18 cellular contexts compared by ENCODE assay signal in the genomic region with DNA sequence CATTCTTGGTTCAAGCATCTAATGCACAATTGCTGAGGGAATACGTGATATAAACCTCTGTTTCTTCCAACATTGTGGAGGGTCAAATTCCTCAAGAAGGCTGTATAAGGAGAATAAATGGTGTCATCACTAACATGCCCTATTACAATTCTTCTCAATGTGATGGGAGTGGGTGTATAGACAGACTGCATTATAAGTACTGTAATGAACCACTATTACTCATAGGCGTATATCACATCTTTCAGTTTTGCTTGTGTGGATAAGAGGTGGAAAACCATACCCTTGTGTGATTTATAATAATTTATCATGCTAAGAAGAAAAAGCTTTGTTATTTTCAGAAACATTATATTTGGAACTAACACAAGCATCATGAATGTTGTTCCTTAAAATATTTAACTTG. TPM values are rescaled to one million over a fixed set of nuclear protein-coding genes. Genes with fewer than 3 reads are reported as not detected.
DNase-seq lines count a peak whose midpoint lies in the region; ATAC-seq, FAIRE-seq and TF ChIP-seq lines count a peak whose summit lies in the region.
"Had no signal": no experiment of that assay in that cellular context is flagged by ENCODE, and none has a peak within 500 bp of the region (broad histone marks: within the 10 kb centered on the region; RNA-seq: fewer than 3 reads in every experiment).

No MANE protein-coding gene starts in this region.

- no peak for DNase-seq in activated CD8-positive, alpha-beta T cell treated with anti-CD3 and anti-CD28 coated beads for 36 hours
- DNase-seq in activated CD8-positive, alpha-beta T cell treated with anti-CD3 and anti-CD28 coated beads, Interleukin-2, amount 10 ng/mL, durations not matched to agents 7 days and 5 days: no peak
- DNase-seq in astrocyte (ENCODE audit: low read depth): peak; percentile 3
- DNase-seq in stimulated activated naive CD8-positive, alpha-beta T cell treated with anti-CD3 and anti-CD28 coated beads, Interleukin-15, Interleukin-2, amounts not matched to agents 100 U/mL and 50 U/mL, for 24 hours: no peak
- no peak for DNase-seq in HepG2 (ENCODE audit: low spot score)
- DNase-seq: Calu3; CD8-positive, alpha-beta T cell; DMS79 treated with DMSO at 0.1 percent for 48 hours; GF-D8; GM23248; HCEC 1CT; IMR-90 had no signal

- no peak overlapping the region for H3K4me3 ChIP-seq in astrocyte (ENCODE audit: insufficient read depth, low read depth, low read length)
- no peak overlapping the region for H3K4me3 ChIP-seq in HepG2 (replicated peaks in 1 of 3; ENCODE audit: insufficient read depth in 1 of 3, low read depth in 2 of 3, low read length in 3 of 3)
- H3K4me3 ChIP-seq: BLaER1 treated with 17β-estradiol and CSF1 and Interleukin-3, amounts not matched to agents 10 nM and 100 nM; GM23248 had no signal

- no TSS peak for BruUV-seq in HepG2 (replicated peaks; lab: Mats Ljungman, UMichigan)

- TF ChIP-seq CTCF in activated CD8-positive, alpha-beta T cell treated with anti-CD3 and anti-CD28 coated beads for 36 hours (IDR thresholded peaks at IDR 0.05): no peak
- TF ChIP-seq CTCF in VCaP (conservative IDR thresholded peaks at IDR 0.05) (no peak), astrocyte (IDR thresholded peaks at IDR 0.05; ENCODE audit: insufficient read depth, low read depth, low read length) (no peak), HepG2 (CRISPR knock-in tag; IDR thresholded peaks at IDR 0.05) (no peak)

- no peak overlapping the region for H3K4me3 Mint-ChIP-seq in activated CD8-positive, alpha-beta T cell treated with anti-CD3 and anti-CD28 coated beads for 36 hours
- H3K4me3 Mint-ChIP-seq in activated CD8-positive, alpha-beta T cell treated with anti-CD3 and anti-CD28 coated beads, Interleukin-2, amount 10 ng/mL, durations not matched to agents 7 days and 5 days: no peak overlapping the region
- no peak overlapping the region for H3K4me3 Mint-ChIP-seq in astrocyte (ENCODE audit: unreplicated experiment)
- H3K4me3 Mint-ChIP-seq: B cell; CD8-positive, alpha-beta T cell had no signal

- H3K27me3 ChIP-seq in astrocyte (ENCODE audit: insufficient read depth, low read length) (no peaks in the 10 kb centered on the region), HepG2 (ENCODE audit: control insufficient read depth in 1 of 2, insufficient read depth in 2 of 2, low read length in 2 of 2) (peaks cover 0 to 5% of the 10 kb centered on the region in 2 experiments; a peak in 1 of 5 replicates)
- H3K27me3 ChIP-seq: BLaER1 treated with 17β-estradiol and CSF1 and Interleukin-3, amounts not matched to agents 10 nM and 100 nM had no signal

- H3K9me3 Mint-ChIP-seq in activated CD8-positive, alpha-beta T cell treated with anti-CD3 and anti-CD28 coated beads for 36 hours: no peaks in the 10 kb centered on the region
- no peaks in the 10 kb centered on the region for H3K9me3 Mint-ChIP-seq in activated CD8-positive, alpha-beta T cell treated with anti-CD3 and anti-CD28 coated beads, Interleukin-2, amount 10 ng/mL, durations not matched to agents 7 days and 5 days (ENCODE audit: insufficient read depth)
- H3K9me3 Mint-ChIP-seq in astrocyte (ENCODE audit: unreplicated experiment): no peaks in the 10 kb centered on the region
- H3K9me3 Mint-ChIP-seq: CD8-positive, alpha-beta T cell had no signal

- no peaks in the 10 kb centered on the region for H3K36me3 Mint-ChIP-seq in activated CD8-positive, alpha-beta T cell treated with anti-CD3 and anti-CD28 coated beads for 36 hours (ENCODE audit: low read depth)
- H3K36me3 Mint-ChIP-seq in activated CD8-positive, alpha-beta T cell treated with anti-CD3 and anti-CD28 coated beads, Interleukin-2, amount 10 ng/mL, durations not matched to agents 7 days and 5 days (ENCODE audit: low read depth): no peaks in the 10 kb centered on the region
- H3K36me3 Mint-ChIP-seq in astrocyte (ENCODE audit: low read depth, unreplicated experiment): no peaks in the 10 kb centered on the region
- H3K36me3 Mint-ChIP-seq: CD8-positive, alpha-beta T cell had no signal

- FAIRE-seq in astrocyte (lab: Jason Lieb, UNC) (no peak), HepG2 (lab: Jason Lieb, UNC) (no peak)
- FAIRE-seq: H54 had no signal

- ATAC-seq in activated CD8-positive, alpha-beta T cell treated with anti-CD3 and anti-CD28 coated beads for 36 hours: peak; percentile 65
- ATAC-seq in activated CD8-positive, alpha-beta T cell treated with anti-CD3 and anti-CD28 coated beads, Interleukin-2, amount 10 ng/mL, durations not matched to agents 7 days and 5 days: no peak
- peak; percentile 65 for ATAC-seq in stimulated activated naive CD8-positive, alpha-beta T cell treated with anti-CD3 and anti-CD28 coated beads, Interleukin-15, Interleukin-2, amounts not matched to agents 100 U/mL and 50 U/mL, for 24 hours
- ATAC-seq in GM18870 (IDR thresholded peaks at IDR 0.05; ENCODE audit: unreplicated experiment): no peak
- no peak for ATAC-seq in HepG2
- ATAC-seq: CD8-positive, alpha-beta T cell had no signal

- TF ChIP-seq EP300 in HepG2 (IDR thresholded peaks at IDR 0.05; ENCODE audit: low read depth in 2 of 2, low read length in 2 of 2): no peak
- no peak for TF ChIP-seq EP300 in HepG2 (CRISPR knock-in tag; IDR thresholded peaks at IDR 0.05; ENCODE audit: borderline replicate concordance)

- H3K36me3 ChIP-seq in astrocyte (ENCODE audit: insufficient read depth, low read length): no peaks in the 10 kb centered on the region
- H3K36me3 ChIP-seq in HepG2 (replicated peaks in 1 of 2; ENCODE audit: control insufficient read depth in 1 of 2, insufficient read depth in 2 of 2, low read length in 2 of 2): no peaks in the 10 kb centered on the region
- H3K36me3 ChIP-seq: BLaER1 treated with 17β-estradiol and CSF1 and Interleukin-3, amounts not matched to agents 10 nM and 100 nM had no signal

- no peaks in the 10 kb centered on the region for H4K20me1 ChIP-seq in astrocyte (ENCODE audit: insufficient read depth, low read length)
- H4K20me1 ChIP-seq in HepG2 (ENCODE audit: insufficient read depth, low read length): no peaks in the 10 kb centered on the region
- H4K20me1 ChIP-seq: BLaER1 treated with 17β-estradiol and CSF1 and Interleukin-3, amounts not matched to agents 10 nM and 100 nM had no signal

- H3K27ac ChIP-seq in VCaP (peak overlapping the region; percentile 62), astrocyte (ENCODE audit: low read depth, low read length) (no peak overlapping the region), HepG2 (ENCODE audit: extremely low read length, insufficient read depth, low read length) (no peak overlapping the region)
- H3K27ac ChIP-seq: BLaER1 treated with 17β-estradiol and CSF1 and Interleukin-3, amounts not matched to agents 10 nM and 100 nM; GM23248; HL-60 had no signal

- no peak overlapping the region for H2AFZ ChIP-seq in astrocyte (ENCODE audit: low read depth, low read length)
- H2AFZ ChIP-seq in HepG2 (ENCODE audit: low read length): no peak overlapping the region
- H2AFZ ChIP-seq: GM23248 had no signal

- CTCF ChIA-PET in activated CD8-positive, alpha-beta T cell treated with anti-CD3 and anti-CD28 coated beads for 36 hours (lab: Charles Lee): interaction anchor here (1.2 kb wide), 1 partner anchor 9 kb away, joined by 3 read pairs; no protein-coding TSS in a partner anchor
- CTCF ChIA-PET in activated CD8-positive, alpha-beta T cell treated with anti-CD3 and anti-CD28 coated beads, Interleukin-2, amount 10 ng/mL, durations not matched to agents 7 days and 5 days (lab: Charles Lee): no interaction called here
- CTCF ChIA-PET in HepG2 (lab: Yijun Ruan, JAX; ENCODE audit: low intra/inter-chr PET ratio, low total read pairs): no interaction called here

- no peaks in the 10 kb centered on the region for H3K79me2 ChIP-seq in astrocyte (ENCODE audit: insufficient read depth, low read length)
- no peaks in the 10 kb centered on the region for H3K79me2 ChIP-seq in HepG2 (ENCODE audit: insufficient read depth, low read length)

- H3K4me2 ChIP-seq in astrocyte (ENCODE audit: low read length) (no peak overlapping the region), HepG2 (ENCODE audit: low read depth, low read length) (no peak overlapping the region)
- H3K4me2 ChIP-seq: BLaER1 treated with 17β-estradiol and CSF1 and Interleukin-3, amounts not matched to agents 10 nM and 100 nM had no signal

- H3K4me1 ChIP-seq in astrocyte (ENCODE audit: insufficient read depth, low read length) (no peaks in the 10 kb centered on the region), HepG2 (ENCODE audit: insufficient read depth, low read length) (peaks cover 25% of the 10 kb centered on the region)
- H3K4me1 ChIP-seq: BLaER1 treated with 17β-estradiol and CSF1 and Interleukin-3, amounts not matched to agents 10 nM and 100 nM had no signal

- POLR2A ChIA-PET in activated CD8-positive, alpha-beta T cell treated with anti-CD3 and anti-CD28 coated beads for 36 hours (lab: Charles Lee): interaction anchor here (0.7 kb wide), 1 partner anchor 33 kb away, joined by 4 read pairs; no protein-coding TSS in a partner anchor
- POLR2A ChIA-PET in activated CD8-positive, alpha-beta T cell treated with anti-CD3 and anti-CD28 coated beads, Interleukin-2, amount 10 ng/mL, durations not matched to agents 7 days and 5 days (lab: Charles Lee): no interaction called here
- POLR2A ChIA-PET in HepG2 (lab: Yijun Ruan, JAX): no interaction called here

- no peak overlapping the region for H3K9ac ChIP-seq in astrocyte (ENCODE audit: low read length)
- no peak overlapping the region for H3K9ac ChIP-seq in HepG2 (ENCODE audit: insufficient read depth, low read depth, low read length)
- H3K9ac ChIP-seq: BLaER1 treated with 17β-estradiol and CSF1 and Interleukin-3, amounts not matched to agents 10 nM and 100 nM; GM23248 had no signal

- TF ChIP-seq RAD21 in HepG2 (CRISPR knock-in tag; IDR thresholded peaks at IDR 0.05): no peak

- WGBS in HepG2 (ENCODE audit: low lambda C conversion rate): 37% methylated on average over 2 of the region's 2 CpGs

- in situ Hi-C loops in HepG2 (cut with HindIII; ENCODE audit: extremely low pct_ligation_motif_present, low pct_unique_long_range_greater_than_20kb): no loop called here

- H3K4me1 Mint-ChIP-seq in activated CD8-positive, alpha-beta T cell treated with anti-CD3 and anti-CD28 coated beads for 36 hours (ENCODE audit: low read depth): no peaks in the 10 kb centered on the region
- no peaks in the 10 kb centered on the region for H3K4me1 Mint-ChIP-seq in activated CD8-positive, alpha-beta T cell treated with anti-CD3 and anti-CD28 coated beads, Interleukin-2, amount 10 ng/mL, durations not matched to agents 7 days and 5 days (ENCODE audit: low read depth)
- no peaks in the 10 kb centered on the region for H3K4me1 Mint-ChIP-seq in astrocyte (ENCODE audit: low read depth, unreplicated experiment)
- H3K4me1 Mint-ChIP-seq: B cell had no signal

- H3K27ac Mint-ChIP-seq in activated CD8-positive, alpha-beta T cell treated with anti-CD3 and anti-CD28 coated beads for 36 hours: no peak overlapping the region
- no peak overlapping the region for H3K27ac Mint-ChIP-seq in activated CD8-positive, alpha-beta T cell treated with anti-CD3 and anti-CD28 coated beads, Interleukin-2, amount 10 ng/mL, durations not matched to agents 7 days and 5 days
- no peak overlapping the region for H3K27ac Mint-ChIP-seq in astrocyte (ENCODE audit: unreplicated experiment)
- H3K27ac Mint-ChIP-seq: B cell; CD8-positive, alpha-beta T cell had no signal

- no peaks in the 10 kb centered on the region for H3K27me3 Mint-ChIP-seq in activated CD8-positive, alpha-beta T cell treated with anti-CD3 and anti-CD28 coated beads for 36 hours
- peaks cover 4% of the 10 kb centered on the region for H3K27me3 Mint-ChIP-seq in activated CD8-positive, alpha-beta T cell treated with anti-CD3 and anti-CD28 coated beads, Interleukin-2, amount 10 ng/mL, durations not matched to agents 7 days and 5 days (ENCODE audit: low read depth)
- no peaks in the 10 kb centered on the region for H3K27me3 Mint-ChIP-seq in astrocyte (ENCODE audit: low read depth, unreplicated experiment)
- H3K27me3 Mint-ChIP-seq: B cell had no signal

- no peak for TF ChIP-seq POLR2A in HepG2 (IDR thresholded peaks at IDR 0.05; ENCODE audit: insufficient read depth in 1 of 2, low read depth in 2 of 2, low read length in 2 of 2)

- intact Hi-C loops in activated CD8-positive, alpha-beta T cell treated with anti-CD3 and anti-CD28 coated beads for 36 hours (cut with micrococcal nuclease): no loop called here
- intact Hi-C loops in HepG2 (cut with micrococcal nuclease; ENCODE audit: unreplicated experiment): no loop called here

- H3K9me3 ChIP-seq in astrocyte (ENCODE audit: insufficient read depth, low read depth, low read length): no peaks in the 10 kb centered on the region
- no peaks in the 10 kb centered on the region for H3K9me3 ChIP-seq in HepG2 (ENCODE audit: low read length)
- H3K9me3 ChIP-seq: BLaER1 treated with 17β-estradiol and CSF1 and Interleukin-3, amounts not matched to agents 10 nM and 100 nM had no signal

RNA-seq across cellular contexts. Expression of a gene that starts 35.3 kb away (rescaled TPM):
- 10 to 100 TPM; 40.9 to 42.4 TPM for total RNA-seq in activated CD8-positive, alpha-beta T cell treated with anti-CD3 and anti-CD28 coated beads for 36 hours
- 10 to 100 TPM; 27.3 to 30.1 TPM for total RNA-seq in activated CD8-positive, alpha-beta T cell treated with anti-CD3 and anti-CD28 coated beads, Interleukin-2, amount 10 ng/mL, durations not matched to agents 7 days and 5 days
- total RNA-seq in astrocyte: 91.6 and 101 TPM in 2 replicates
- 13.7 and 20.6 TPM in 2 replicates for total RNA-seq in HepG2 (2016; rRNA removed; fragmentation: Illumina TruSeq; extraction: Trizol)
- 27.0 and 28.5 TPM in 2 replicates for total RNA-seq in HepG2 (2016; cell fraction: cytosol; rRNA removed; fragmentation: Illumina TruSeq; extraction: Trizol; ENCODE audit: low read depth)
- 14.6 and 21.3 TPM in 2 replicates for total RNA-seq in HepG2 (2016; cell fraction: insoluble cytoplasmic fraction; rRNA removed; fragmentation: Illumina TruSeq; extraction: Trizol)
- 7.3 and 8.3 TPM in 2 replicates for total RNA-seq in HepG2 (2016; cell fraction: membrane; rRNA removed; fragmentation: Illumina TruSeq; extraction: Trizol)
- total RNA-seq in HepG2 (2016; cell fraction: nucleus; rRNA removed; fragmentation: Illumina TruSeq; extraction: Trizol): 31.5 and 33.7 TPM in 2 replicates
- 20.2 and 23.2 TPM in 2 replicates for polyA plus RNA-seq in HepG2 (2011; rRNA removed)
- polyA plus RNA-seq in HepG2 (2011; cell fraction: cytosol; rRNA removed): 11.2 and 13.9 TPM in 2 replicates
- 28.5 and 32.7 TPM in 2 replicates for polyA plus RNA-seq in HepG2 (2011; cell fraction: nucleus; rRNA removed)
- polyA plus RNA-seq in HepG2 (2012): 19.4 and 20.9 TPM in 2 replicates
- 0.15 and 0.25 TPM in 2 replicates for polyA plus RNA-seq in HepG2 (2016; cell fraction: cytosol; fragmentation: Illumina TruSeq; extraction: Trizol; ENCODE audit: low read depth)
- polyA plus RNA-seq in HepG2 (2016; cell fraction: insoluble cytoplasmic fraction; fragmentation: Illumina TruSeq; extraction: Trizol; ENCODE audit: low read depth): 10.3 and 11.4 TPM in 2 replicates
- 0.88 and 0.95 TPM in 2 replicates for polyA plus RNA-seq in HepG2 (2016; cell fraction: membrane; fragmentation: Illumina TruSeq; extraction: Trizol; ENCODE audit: low read depth)
- polyA plus RNA-seq in HepG2 (2016; cell fraction: nucleus; fragmentation: Illumina TruSeq; extraction: Trizol; ENCODE audit: insufficient read depth, low read depth): 8.0 and 10.1 TPM in 2 replicates
- polyA minus RNA-seq in HepG2 (2011; rRNA and poly(A)+ RNA removed; ENCODE audit: low replicate concordance): 106 and 181 TPM in 2 replicates
- 23.6 and 35.7 TPM in 2 replicates for polyA minus RNA-seq in HepG2 (2011; cell fraction: cytosol; rRNA and poly(A)+ RNA removed)
- polyA minus RNA-seq in HepG2 (2011; cell fraction: nucleus; rRNA and poly(A)+ RNA removed): 180 and 182 TPM in 2 replicates

Comparison
In these comparisons a context has a peak if more than half of its experiments do, and no peak if none do; other contexts are left out.
1. ATAC-seq: peak in activated CD8-positive, alpha-beta T cell treated with anti-CD3 and anti-CD28 coated beads for 36 hours (single experiment) and stimulated activated naive CD8-positive, alpha-beta T cell treated with anti-CD3 and anti-CD28 coated beads, Interleukin-15, Interleukin-2, amounts not matched to agents 100 U/mL and 50 U/mL, for 24 hours (single experiment); none in activated CD8-positive, alpha-beta T cell treated with anti-CD3 and anti-CD28 coated beads, Interleukin-2, amount 10 ng/mL, durations not matched to agents 7 days and 5 days (single experiment), GM18870 (single experiment) and HepG2 (single experiment).